In genomic region chr6:317452-318144, GRCh38 we compare ENCODE assay signal across 11 cellular contexts. TPM values are rescaled to one million over a fixed set of nuclear protein-coding genes. Genes with fewer than 3 reads are reported as not detected.
DNase-seq lines count a peak whose midpoint lies in the region; ATAC-seq lines count a peak whose summit lies in the region.
"Had no signal": no experiment of that assay in that cellular context is flagged by ENCODE, and none has a peak within 500 bp of the region (broad histone marks: within the 10 kb centered on the region; RNA-seq: fewer than 3 reads in every experiment).

No MANE protein-coding gene starts in this region.

- intact Hi-C loops in sciatic nerve (cut with DNase I): no loop called here

- ATAC-seq in GM18519 (IDR thresholded peaks at IDR 0.05; ENCODE audit: low FRiP score, unreplicated experiment): peak; percentile 30
- peak; percentile 25 for ATAC-seq in GM21529 (IDR thresholded peaks at IDR 0.05; ENCODE audit: unreplicated experiment)
- peak; percentile 29 for ATAC-seq in HG03457 (IDR thresholded peaks at IDR 0.05; ENCODE audit: unreplicated experiment)
- ATAC-seq in sciatic nerve: no peak
- no peak for ATAC-seq in left lobe of liver
- ATAC-seq: activated CD8-positive, alpha-beta T cell treated with anti-CD3 and anti-CD28 coated beads, Interleukin-2, amount 10 ng/mL, durations not matched to agents 7 days and 5 days had no signal

- DNase-seq in sciatic nerve (ENCODE audit: low spot score) (peak; percentile 60), NCI-H187 (lab: John Stamatoyannopoulos, UW) (no peak), left lobe of liver (ENCODE audit: low spot score) (no peak), T-helper 9 cell (no peak)
- DNase-seq: activated CD8-positive, alpha-beta T cell treated with anti-CD3 and anti-CD28 coated beads, Interleukin-2, amount 10 ng/mL, durations not matched to agents 7 days and 5 days; amniotic stem cell; EL; NCI-H510A had no signal

RNA-seq across cellular contexts. Expression of gene DUSP22, which starts 25.3 kb away (rescaled TPM):
- total RNA-seq in sciatic nerve (62.2 TPM), left lobe of liver (15.9 TPM)

Comparison
In these comparisons a context has a peak if more than half of its experiments do, and no peak if none do; other contexts are left out.
1. ATAC-seq: peak in GM18519 (single experiment), GM21529 (single experiment) and HG03457 (single experiment); none in sciatic nerve (single experiment) and left lobe of liver (single experiment).